Comparison of ENCODE assay signal across 11 cellular contexts in the genomic region with DNA sequence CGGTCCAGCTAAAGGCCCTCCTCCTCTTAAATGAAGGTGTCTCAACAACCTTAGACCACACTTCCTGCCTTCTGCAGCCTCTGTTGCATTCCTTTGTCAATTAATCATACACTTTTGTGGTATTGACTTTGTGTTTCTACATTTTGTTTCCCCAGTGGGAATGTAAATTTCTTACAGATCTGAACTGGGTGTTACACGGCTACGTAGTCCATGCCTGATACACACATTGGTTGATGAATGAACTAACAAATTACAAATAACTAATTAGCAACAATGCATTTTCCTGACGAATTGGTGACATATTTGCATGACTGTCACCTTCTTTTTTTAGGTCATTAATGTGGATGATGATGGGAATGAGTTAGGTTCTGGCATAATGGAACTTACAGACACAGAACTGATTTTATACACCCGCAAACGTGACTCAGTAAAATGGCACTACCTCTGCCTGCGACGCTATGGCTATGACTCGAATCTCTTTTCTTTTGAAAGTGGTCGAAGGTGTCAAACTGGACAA. TPM values are rescaled to one million over a fixed set of nuclear protein-coding genes. Genes with fewer than 3 reads are reported as not detected.
DNase-seq lines count a peak whose midpoint lies in the region; ATAC-seq and TF ChIP-seq lines count a peak whose summit lies in the region.
"Had no signal": no experiment of that assay in that cellular context is flagged by ENCODE, and none has a peak within 500 bp of the region (broad histone marks: within the 10 kb centered on the region; RNA-seq: fewer than 3 reads in every experiment).

No MANE protein-coding gene starts in this region.

- H3K27me3 Mint-ChIP-seq in natural killer cell (ENCODE audit: low read depth in 2 of 2) = no peaks in the 10 kb centered on the region
- no peaks in the 10 kb centered on the region for H3K27me3 Mint-ChIP-seq in natural killer cell treated with Interleukin-12 subunit alpha and Interleukin-12 subunit beta and Interleukin-15 and Interleukin-18, amount 100 ng/mL, for 72 hours

- H3K4me1 Mint-ChIP-seq in natural killer cell = peaks cover 4 to 8% of the 10 kb centered on the region in 2 donors
- no peaks in the 10 kb centered on the region for H3K4me1 Mint-ChIP-seq in natural killer cell treated with Interleukin-12 subunit alpha and Interleukin-12 subunit beta and Interleukin-15 and Interleukin-18, amount 100 ng/mL, for 72 hours (ENCODE audit: low read depth in 2 of 2)

- H3K36me3 Mint-ChIP-seq in natural killer cell = peaks cover 14% of the 10 kb centered on the region
- peaks cover 13% of the 10 kb centered on the region for H3K36me3 Mint-ChIP-seq in natural killer cell treated with Interleukin-12 subunit alpha and Interleukin-12 subunit beta and Interleukin-15 and Interleukin-18, amount 100 ng/mL, for 72 hours

- ATAC-seq in natural killer cell = peak in 1 of 3 donors; percentile 15
- no peak for ATAC-seq in natural killer cell treated with Interleukin-12 subunit alpha and Interleukin-12 subunit beta and Interleukin-15 and Interleukin-18, amount 100 ng/mL, for 72 hours
- no peak for ATAC-seq in GM19324 (IDR thresholded peaks at IDR 0.05; ENCODE audit: low FRiP score, unreplicated experiment)

- DNase-seq in natural killer cell = no peak
- DNase-seq in natural killer cell treated with Interleukin-12 subunit alpha and Interleukin-12 subunit beta and Interleukin-15 and Interleukin-18, amount 100 ng/mL, for 72 hours (ENCODE audit: low spot score) = no peak
- DNase-seq in SW 1271 (lab: John Stamatoyannopoulos, UW) = peak; percentile 87 to 97
- peak; percentile 43 to 59 for DNase-seq in foreskin fibroblast
- no peak for DNase-seq in effector CD8-positive, alpha-beta T cell (lab: John Stamatoyannopoulos, UW)
- DNase-seq in OCI-M2 (lab: John Stamatoyannopoulos, UW; ENCODE audit: unreplicated experiment) = no peak
- no peak for DNase-seq in GM10266 (ENCODE audit: extremely low spot score)
- DNase-seq: activated gamma-delta T cell had no signal

- H3K4me3 Mint-ChIP-seq in natural killer cell = no peak overlapping the region
- H3K4me3 Mint-ChIP-seq in natural killer cell treated with Interleukin-12 subunit alpha and Interleukin-12 subunit beta and Interleukin-15 and Interleukin-18, amount 100 ng/mL, for 72 hours = no peak overlapping the region

- H3K4me3 ChIP-seq in foreskin fibroblast (ENCODE audit: low read depth in 1 of 2, low read length in 2 of 2) = no peak overlapping the region
- H3K4me3 ChIP-seq: BLaER1 treated with 17β-estradiol and CSF1 and Interleukin-3, amounts not matched to agents 10 nM and 100 nM; tibial nerve had no signal

- no peaks in the 10 kb centered on the region for H3K9me3 Mint-ChIP-seq in natural killer cell
- no peaks in the 10 kb centered on the region for H3K9me3 Mint-ChIP-seq in natural killer cell treated with Interleukin-12 subunit alpha and Interleukin-12 subunit beta and Interleukin-15 and Interleukin-18, amount 100 ng/mL, for 72 hours

- H3K27ac Mint-ChIP-seq in natural killer cell = peak overlapping the region; percentile 69 to 73
- peak overlapping the region in 1 of 2 donors; percentile 13 for H3K27ac Mint-ChIP-seq in natural killer cell treated with Interleukin-12 subunit alpha and Interleukin-12 subunit beta and Interleukin-15 and Interleukin-18, amount 100 ng/mL, for 72 hours

- TF ChIP-seq CTCF in natural killer cell (IDR thresholded peaks at IDR 0.05) (no peak), foreskin fibroblast (IDR thresholded peaks at IDR 0.05; ENCODE audit: low read depth, low read length) (no peak), GM10266 (IDR thresholded peaks at IDR 0.05; ENCODE audit: control insufficient read depth, insufficient read depth, low read depth, missing control alignments) (no peak)

- intact Hi-C loops in natural killer cell (cut with micrococcal nuclease) = loop anchor here (1.0 to 2.0 kb wide), 4 partner anchors 99 to 415 kb away; partner anchors contain the start of gene FRS2

RNA-seq across cellular contexts. Expression of gene CCT2, which starts 15.2 kb away (rescaled TPM):
- 100 to 1,000 TPM; 154 to 171 (median 171) TPM for total RNA-seq in natural killer cell
- 100 to 1,000 TPM; 225 to 394 TPM for total RNA-seq in natural killer cell treated with Interleukin-12 subunit alpha and Interleukin-12 subunit beta and Interleukin-15 and Interleukin-18, amount 100 ng/mL, for 72 hours

RNA-seq across cellular contexts. Expression of gene LRRC10, which starts 40.6 kb away (rescaled TPM):
- total RNA-seq in natural killer cell = not detected
- total RNA-seq in natural killer cell treated with Interleukin-12 subunit alpha and Interleukin-12 subunit beta and Interleukin-15 and Interleukin-18, amount 100 ng/mL, for 72 hours = not detected
- total RNA-seq: tibial nerve had no signal

Comparison
In these comparisons a context has a peak if more than half of its experiments do, and no peak if none do; other contexts are left out.
1. DNase-seq: peak in SW 1271 (2 of 2) and foreskin fibroblast (2 of 2); none in natural killer cell (single experiment), natural killer cell treated with Interleukin-12 subunit alpha and Interleukin-12 subunit beta and Interleukin-15 and Interleukin-18, amount 100 ng/mL, for 72 hours (single experiment), effector CD8-positive, alpha-beta T cell (single experiment), OCI-M2 (single experiment) and GM10266 (single experiment).